In the genomic region with DNA sequence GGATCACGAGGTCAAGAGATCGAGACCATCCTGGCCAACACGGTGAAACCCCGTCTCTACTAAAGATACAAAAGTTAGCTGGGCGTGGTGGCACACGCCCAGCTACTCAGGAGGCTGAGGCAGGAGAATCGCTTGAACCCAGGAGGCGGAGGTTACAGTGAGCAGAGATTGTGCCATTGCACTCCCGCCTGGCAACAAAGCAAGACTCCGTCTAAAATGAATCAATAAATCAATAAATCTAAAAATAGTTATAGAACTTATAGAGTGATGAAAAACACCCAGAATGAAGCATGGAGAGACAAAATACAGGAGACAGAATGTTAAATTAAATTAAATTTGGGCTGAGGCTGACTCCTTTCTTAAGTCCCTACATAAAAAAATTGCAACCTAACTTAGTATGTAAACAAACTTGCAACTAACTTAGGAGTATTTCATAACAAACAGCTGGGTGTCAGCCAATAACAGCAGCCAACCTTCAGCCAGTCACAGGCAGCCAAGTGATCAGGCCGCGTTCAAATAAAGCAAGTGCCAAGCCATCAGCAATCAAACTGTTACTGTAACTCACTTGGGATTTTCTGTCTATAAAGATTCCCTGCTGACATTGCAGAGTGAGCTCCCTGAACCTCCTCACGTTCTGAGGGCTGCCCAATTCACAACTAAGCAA, we compare ENCODE assay signal across 18 cellular contexts. TPM values are rescaled to one million over a fixed set of nuclear protein-coding genes. Genes with fewer than 3 reads are reported as not detected.
"Had no signal": no experiment of that assay in that cellular context is flagged by ENCODE, and none has a peak within 500 bp of the region (broad histone marks: within the 10 kb centered on the region; RNA-seq: fewer than 3 reads in every experiment).

No MANE protein-coding gene starts in this region.

- H3K4me2 ChIP-seq: hepatocyte had no signal

- H3K27me3 ChIP-seq: brain microvascular endothelial cell, hepatocyte, testis had no signal

- H3K27ac ChIP-seq: brain microvascular endothelial cell, esophagus muscularis mucosa, hepatocyte, psoas muscle, testis had no signal

- H3K36me3 Mint-ChIP-seq: activated naive CD4-positive, alpha-beta T cell treated with anti-CD3 and anti-CD28 coated beads, Interleukin-2, amount 50 U/mL, for 72 hours; natural killer cell treated with Interleukin-12 subunit alpha and Interleukin-12 subunit beta and Interleukin-15 and Interleukin-18, amount 100 ng/mL, for 72 hours; WTC11 had no signal

- ATAC-seq: activated naive CD4-positive, alpha-beta T cell treated with anti-CD3 and anti-CD28 coated beads, Interleukin-2, amount 50 U/mL, for 72 hours; activated T-helper 17 cell treated with anti-CD3 and anti-CD28 coated beads, Interleukin-2, amount 50 U/mL, for 72 hours; natural killer cell treated with Interleukin-12 subunit alpha and Interleukin-12 subunit beta and Interleukin-15 and Interleukin-18, amount 100 ng/mL, for 72 hours; psoas muscle; SK-N-SH treated with all-trans-retinoic acid at 6 μM for 48 hours; WTC11 had no signal

- H3K27ac Mint-ChIP-seq: activated naive CD4-positive, alpha-beta T cell treated with anti-CD3 and anti-CD28 coated beads, Interleukin-2, amount 50 U/mL, for 72 hours; activated T-helper 17 cell treated with anti-CD3 and anti-CD28 coated beads, Interleukin-2, amount 50 U/mL, for 72 hours; natural killer cell treated with Interleukin-12 subunit alpha and Interleukin-12 subunit beta and Interleukin-15 and Interleukin-18, amount 100 ng/mL, for 72 hours; stimulated activated naive CD8-positive, alpha-beta T cell treated with anti-CD3 and anti-CD28 coated beads, Interleukin-15, Interleukin-2, amounts not matched to agents 100 ng/mL and 50 ng/mL, for 24 hours; T-helper 1 cell treated with Interleukin-12 subunit alpha and Interleukin-12 subunit beta and Interleukin-4 antibody, amounts not matched to agents 30 μg/mL and 1 μg/mL, for 36 hours; WTC11 had no signal

- H3K9me3 ChIP-seq: esophagus muscularis mucosa, psoas muscle, testis had no signal

- H3K4me1 ChIP-seq: esophagus muscularis mucosa, psoas muscle, testis had no signal

- H3K4me3 ChIP-seq: esophagus muscularis mucosa, hepatocyte, psoas muscle, testis had no signal

- FAIRE-seq: endometrium had no signal

- H3K79me2 ChIP-seq: hepatocyte had no signal

- H3K4me3 Mint-ChIP-seq: activated T-helper 17 cell treated with anti-CD3 and anti-CD28 coated beads, Interleukin-2, amount 50 U/mL, for 72 hours; natural killer cell treated with Interleukin-12 subunit alpha and Interleukin-12 subunit beta and Interleukin-15 and Interleukin-18, amount 100 ng/mL, for 72 hours; stimulated activated naive CD8-positive, alpha-beta T cell treated with anti-CD3 and anti-CD28 coated beads, Interleukin-15, Interleukin-2, amounts not matched to agents 100 ng/mL and 50 ng/mL, for 24 hours; T-helper 1 cell treated with Interleukin-12 subunit alpha and Interleukin-12 subunit beta and Interleukin-4 antibody, amounts not matched to agents 30 μg/mL and 1 μg/mL, for 36 hours; WTC11 had no signal

- DNase-seq: activated CD4-positive, alpha-beta T cell treated with anti-CD3 and anti-CD28 coated beads for 48 hours; amygdala; brain microvascular endothelial cell; occipital lobe; psoas muscle; stimulated activated CD4-positive, alpha-beta T cell treated with anti-CD3 and anti-CD28 coated beads, Interleukin-2, amount 100 ng/mL, for 48 hours; testis had no signal

- H3K9me3 Mint-ChIP-seq: activated naive CD4-positive, alpha-beta T cell treated with anti-CD3 and anti-CD28 coated beads, Interleukin-2, amount 50 U/mL, for 72 hours; activated T-helper 17 cell treated with anti-CD3 and anti-CD28 coated beads, Interleukin-2, amount 50 U/mL, for 72 hours; natural killer cell treated with Interleukin-12 subunit alpha and Interleukin-12 subunit beta and Interleukin-15 and Interleukin-18, amount 100 ng/mL, for 72 hours; stimulated activated naive CD8-positive, alpha-beta T cell treated with anti-CD3 and anti-CD28 coated beads, Interleukin-15, Interleukin-2, amounts not matched to agents 100 ng/mL and 50 ng/mL, for 24 hours; T-helper 1 cell treated with Interleukin-12 subunit alpha and Interleukin-12 subunit beta and Interleukin-4 antibody, amounts not matched to agents 30 μg/mL and 1 μg/mL, for 36 hours; WTC11 had no signal

- H3K4me1 Mint-ChIP-seq: activated T-helper 17 cell treated with anti-CD3 and anti-CD28 coated beads, Interleukin-2, amount 50 U/mL, for 72 hours; WTC11 had no signal

- H3K36me3 ChIP-seq: brain microvascular endothelial cell, esophagus muscularis mucosa had no signal

- H2AFZ ChIP-seq: hepatocyte had no signal

RNA-seq across cellular contexts. Expression of a gene that starts 7.3 kb away (rescaled TPM):
- total RNA-seq: activated naive CD4-positive, alpha-beta T cell treated with anti-CD3 and anti-CD28 coated beads, Interleukin-2, amount 50 U/mL, for 72 hours; activated T-helper 17 cell treated with anti-CD3 and anti-CD28 coated beads, Interleukin-2, amount 50 U/mL, for 72 hours; lung microvascular endothelial cell; natural killer cell treated with Interleukin-12 subunit alpha and Interleukin-12 subunit beta and Interleukin-15 and Interleukin-18, amount 100 ng/mL, for 72 hours had no signal

RNA-seq across cellular contexts. Expression of a gene that starts 58.8 kb away (rescaled TPM):
- total RNA-seq: activated naive CD4-positive, alpha-beta T cell treated with anti-CD3 and anti-CD28 coated beads, Interleukin-2, amount 50 U/mL, for 72 hours; activated T-helper 17 cell treated with anti-CD3 and anti-CD28 coated beads, Interleukin-2, amount 50 U/mL, for 72 hours; lung microvascular endothelial cell; natural killer cell treated with Interleukin-12 subunit alpha and Interleukin-12 subunit beta and Interleukin-15 and Interleukin-18, amount 100 ng/mL, for 72 hours had no signal
